In the genomic region with DNA sequence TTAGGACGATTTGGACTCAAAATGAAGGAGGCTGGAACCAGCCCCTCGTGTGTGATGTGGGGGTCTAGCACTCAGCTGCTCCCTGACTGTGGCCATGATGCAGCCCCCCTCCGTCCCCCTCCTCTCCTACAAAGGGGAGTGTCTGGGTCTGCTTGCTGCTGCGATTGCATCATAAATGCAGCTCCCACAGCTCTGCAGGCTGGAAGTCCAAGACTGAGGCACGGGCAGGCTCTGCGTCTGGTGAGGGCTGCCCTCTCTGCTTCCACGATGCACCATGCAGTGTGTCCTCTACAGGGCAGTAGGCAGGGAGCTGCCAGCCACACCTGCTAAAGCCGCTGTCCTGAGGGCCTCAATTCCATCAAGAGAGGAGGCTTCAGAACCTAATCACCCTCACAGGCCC, we compare ENCODE assay signal across 20 cellular contexts.
"Had no signal": no experiment of that assay in that cellular context is flagged by ENCODE, and none has a peak within 500 bp of the region (broad histone marks: within the 10 kb centered on the region; RNA-seq: fewer than 3 reads in every experiment).

No MANE protein-coding gene starts in this region.

- FAIRE-seq: colon, endothelial cell of umbilical vein had no signal

- H3K36me3 ChIP-seq: neutrophil, tibial nerve, upper lobe of right lung had no signal

- H3K27me3 ChIP-seq: foreskin keratinocyte, neutrophil, testis, tibial nerve had no signal

- H3K9me3 ChIP-seq: neutrophil, testis, upper lobe of right lung had no signal

- H3K4me1 Mint-ChIP-seq: naive thymus-derived CD4-positive, alpha-beta T cell; nephron progenitor cell had no signal

- H3K4me1 ChIP-seq: foreskin keratinocyte, testis, tibial nerve, upper lobe of right lung had no signal

- DNase-seq: cerebellar nuclear complex; erythroblast; foreskin keratinocyte; left colon; left ventricle myocardium superior; mesendoderm; naive thymus-derived CD4-positive, alpha-beta T cell; nephron progenitor cell; right cardiac atrium; stimulated activated CD4-positive, alpha-beta T cell treated with anti-CD3 and anti-CD28 coated beads, Interleukin-2, amount 100 ng/mL, for 24 hours; stimulated activated CD4-positive, alpha-beta T cell treated with anti-CD3 and anti-CD28 coated beads, Interleukin-4, amount 100 ng/mL, for 4 hours; stimulated activated naive B cell treated with anti-CD40 and anti-IgM and Interleukin-4, amounts not matched to agents 10 μg/mL and 1 μg/mL and 100 μg/mL, for 72 hours; stimulated activated naive CD8-positive, alpha-beta T cell treated with anti-CD3 and anti-CD28 coated beads, Interleukin-15, amount 100 ng/mL, for 72 hours; testis; upper lobe of right lung had no signal

- ATAC-seq: foreskin keratinocyte; left colon; left ventricle myocardium superior; naive thymus-derived CD4-positive, alpha-beta T cell; right cardiac atrium; stimulated activated naive B cell treated with anti-CD40 and anti-IgM and Interleukin-4, amounts not matched to agents 10 μg/mL and 1 μg/mL and 100 μg/mL, for 72 hours; stimulated activated naive CD8-positive, alpha-beta T cell treated with anti-CD3 and anti-CD28 coated beads, Interleukin-15, amount 100 ng/mL, for 72 hours; upper lobe of right lung had no signal

- H3K27ac ChIP-seq: foreskin keratinocyte, neutrophil, testis, tibial nerve, upper lobe of right lung had no signal

- H3K4me3 ChIP-seq: testis, tibial nerve, upper lobe of right lung had no signal

- H3K4me3 Mint-ChIP-seq: dendritic cell treated with granulocyte-macrophage colony-stimulating factor and Interleukin-4, amounts not matched to agents 40 ng/mL and 50 ng/mL, for 4 days; naive thymus-derived CD4-positive, alpha-beta T cell; nephron progenitor cell; stimulated activated naive B cell treated with anti-CD40 and anti-IgM and Interleukin-4, amounts not matched to agents 10 μg/mL and 1 μg/mL and 100 μg/mL, for 72 hours; stimulated activated naive CD8-positive, alpha-beta T cell treated with anti-CD3 and anti-CD28 coated beads, Interleukin-15, amount 100 ng/mL, for 72 hours had no signal

- H3K27ac Mint-ChIP-seq: dendritic cell treated with granulocyte-macrophage colony-stimulating factor and Interleukin-4, amounts not matched to agents 40 ng/mL and 50 ng/mL, for 4 days; naive thymus-derived CD4-positive, alpha-beta T cell; nephron progenitor cell; stimulated activated naive B cell treated with anti-CD40 and anti-IgM and Interleukin-4, amounts not matched to agents 10 μg/mL and 1 μg/mL and 100 μg/mL, for 72 hours; stimulated activated naive CD8-positive, alpha-beta T cell treated with anti-CD3 and anti-CD28 coated beads, Interleukin-15, amount 100 ng/mL, for 72 hours had no signal

- H3K27me3 Mint-ChIP-seq: dendritic cell treated with granulocyte-macrophage colony-stimulating factor and Interleukin-4, amounts not matched to agents 40 ng/mL and 50 ng/mL, for 4 days had no signal
